ENCODE assay signal across 26 cellular contexts in the genomic region with DNA sequence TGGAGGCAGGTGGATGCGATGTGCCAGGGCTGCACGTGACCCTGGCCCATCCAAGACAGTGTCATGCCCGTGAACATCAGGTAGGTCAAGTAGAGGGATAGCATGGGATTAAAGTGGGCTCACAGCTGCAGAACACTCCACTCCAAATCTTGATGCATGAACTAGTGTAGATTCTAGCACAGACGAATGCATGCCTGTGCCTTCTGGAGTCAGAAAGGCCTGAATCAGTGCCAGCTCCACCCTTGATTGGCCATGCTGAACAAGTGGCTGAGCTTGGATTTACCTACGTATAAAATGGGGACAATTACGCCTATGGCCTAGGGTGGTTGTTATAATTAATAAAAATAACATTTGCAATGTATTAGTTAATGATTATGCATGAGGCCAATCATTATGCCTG. TPM values are rescaled to one million over a fixed set of nuclear protein-coding genes. Genes with fewer than 3 reads are reported as not detected.
"Had no signal": no experiment of that assay in that cellular context is flagged by ENCODE, and none has a peak within 500 bp of the region (broad histone marks: within the 10 kb centered on the region; RNA-seq: fewer than 3 reads in every experiment).

No MANE protein-coding gene starts in this region.

- H3K9me3 ChIP-seq: gastrocnemius medialis, pancreas, prostate gland, transverse colon had no signal

- H3K4me1 ChIP-seq: gastrocnemius medialis, pancreas, prostate gland, transverse colon had no signal

- H3K27ac Mint-ChIP-seq: activated CD4-positive, alpha-beta T cell treated with anti-CD3 and anti-CD28 coated beads for 36 hours; activated naive CD8-positive, alpha-beta T cell; activated T-cell treated with anti-CD3 and anti-CD28 coated beads, Interleukin-2, amount 50 U/mL, for 72 hours; naive thymus-derived CD4-positive, alpha-beta T cell; T-helper 2 cell treated with Interferon-gamma antibody and Interleukin-4, amounts not matched to agents 5 μg/mL and 100 μg/mL, for 36 hours had no signal

- H3K9me3 Mint-ChIP-seq: activated T-cell treated with anti-CD3 and anti-CD28 coated beads, Interleukin-2, amount 50 U/mL, for 72 hours; central memory CD8-positive, alpha-beta T cell; mesothelial cell of epicardium; T-helper 2 cell treated with Interferon-gamma antibody and Interleukin-4, amounts not matched to agents 5 μg/mL and 100 μg/mL, for 36 hours had no signal

- H3K4me3 Mint-ChIP-seq: activated CD4-positive, alpha-beta T cell treated with anti-CD3 and anti-CD28 coated beads for 36 hours; activated naive CD8-positive, alpha-beta T cell; activated T-cell treated with anti-CD3 and anti-CD28 coated beads, Interleukin-2, amount 50 U/mL, for 72 hours; central memory CD8-positive, alpha-beta T cell; mesothelial cell of epicardium; naive thymus-derived CD4-positive, alpha-beta T cell; T-helper 2 cell treated with Interferon-gamma antibody and Interleukin-4, amounts not matched to agents 5 μg/mL and 100 μg/mL, for 36 hours had no signal

- DNase-seq: activated CD4-positive, alpha-beta T cell treated with anti-CD3 and anti-CD28 coated beads for 36 hours; activated CD4-positive, alpha-beta T cell treated with anti-CD3 and anti-CD28 coated beads, Interleukin-2, amount 50 U/mL, for 4 hours; activated CD4-positive, CD25-positive, alpha-beta regulatory T cell; activated naive CD4-positive, alpha-beta T cell; activated T-cell treated with anti-CD3 and anti-CD28 coated beads for 4 hours; activated T-cell treated with anti-CD3 and anti-CD28 coated beads, Interleukin-2, amount 50 U/mL, for 72 hours; anterior cingulate cortex; dorsolateral prefrontal cortex; effector memory CD4-positive, alpha-beta T cell; gastrocnemius medialis; left colon; naive thymus-derived CD4-positive, alpha-beta T cell; nucleus accumbens; pancreas; stimulated activated CD4-positive, alpha-beta T cell treated with anti-CD3 and anti-CD28 coated beads, Interleukin-15, amount 100 ng/mL, for 24 hours; stimulated activated naive CD4-positive, alpha-beta T cell; T-helper 1 cell; transverse colon had no signal

- H3K27me3 ChIP-seq: gastrocnemius medialis, pancreas had no signal

- H3K36me3 Mint-ChIP-seq: activated naive CD8-positive, alpha-beta T cell; naive thymus-derived CD4-positive, alpha-beta T cell had no signal

- H3K36me3 ChIP-seq: gastrocnemius medialis, pancreas, prostate gland, transverse colon had no signal

- H3K27ac ChIP-seq: dorsolateral prefrontal cortex, gastrocnemius medialis, hepatocyte, pancreas, prostate gland, transverse colon had no signal

- H3K4me1 Mint-ChIP-seq: activated CD4-positive, alpha-beta T cell treated with anti-CD3 and anti-CD28 coated beads for 36 hours; central memory CD8-positive, alpha-beta T cell had no signal

- H3K4me3 ChIP-seq: dorsolateral prefrontal cortex, gastrocnemius medialis, hepatocyte, pancreas, prostate gland, transverse colon had no signal

RNA-seq across cellular contexts. Expression of a gene that starts 10.6 kb away (rescaled TPM):
- total RNA-seq: activated CD4-positive, alpha-beta T cell treated with anti-CD3 and anti-CD28 coated beads for 36 hours; temporal lobe had no signal
- polyA plus RNA-seq: naive thymus-derived CD4-positive, alpha-beta T cell; neural cell had no signal
